ENCODE assay signal across 12 cellular contexts in genomic region chr14:95211721-95212504, GRCh38. TPM values are rescaled to one million over a fixed set of nuclear protein-coding genes. Genes with fewer than 3 reads are reported as not detected.
A peak's percentile ranks its signal among the peaks of the same experiment; 100 is the strongest.
DNase-seq lines count a peak whose midpoint lies in the region; ATAC-seq, FAIRE-seq and TF ChIP-seq lines count a peak whose summit lies in the region.
"Had no signal": no experiment of that assay in that cellular context is flagged by ENCODE, and none has a peak within 500 bp of the region (broad histone marks: within the 10 kb centered on the region; RNA-seq: fewer than 3 reads in every experiment).

No MANE protein-coding gene starts in this region.

- ATAC-seq in GM19467 (IDR thresholded peaks at IDR 0.05; ENCODE audit: unreplicated experiment) (peak; percentile 57), HG03108 (IDR thresholded peaks at IDR 0.05; ENCODE audit: unreplicated experiment) (peak; percentile 41), GM21367 (IDR thresholded peaks at IDR 0.05; ENCODE audit: unreplicated experiment) (no peak)

- H3K27ac Mint-ChIP-seq in activated naive CD4-positive, alpha-beta T cell treated with anti-CD3 and anti-CD28 coated beads, Interleukin-2, amount 10 ng/mL, durations not matched to agents 7 days and 5 days: no peak overlapping the region
- H3K27ac Mint-ChIP-seq: activated naive CD8-positive, alpha-beta T cell; mesothelial cell of epicardium had no signal

- no peaks in the 10 kb centered on the region for H3K4me1 Mint-ChIP-seq in activated naive CD4-positive, alpha-beta T cell treated with anti-CD3 and anti-CD28 coated beads, Interleukin-2, amount 10 ng/mL, durations not matched to agents 7 days and 5 days

- no peak overlapping the region for H3K4me3 Mint-ChIP-seq in activated naive CD4-positive, alpha-beta T cell treated with anti-CD3 and anti-CD28 coated beads, Interleukin-2, amount 10 ng/mL, durations not matched to agents 7 days and 5 days
- H3K4me3 Mint-ChIP-seq: activated naive CD8-positive, alpha-beta T cell; mesothelial cell of epicardium had no signal

- DNase-seq in GM12891 (ENCODE audit: insufficient read length, low spot score) (no peak), H54 (ENCODE audit: insufficient read length, low spot score) (no peak), mucosa of gallbladder (ENCODE audit: low spot score) (no peak)
- DNase-seq in activated naive CD4-positive, alpha-beta T cell treated with anti-CD3 and anti-CD28 coated beads, Interleukin-2, amount 10 ng/mL, durations not matched to agents 7 days and 5 days: no peak
- DNase-seq: HCEC 1CT, SJCRH30 had no signal

- H3K36me3 Mint-ChIP-seq in activated naive CD4-positive, alpha-beta T cell treated with anti-CD3 and anti-CD28 coated beads, Interleukin-2, amount 10 ng/mL, durations not matched to agents 7 days and 5 days: no peaks in the 10 kb centered on the region
- H3K36me3 Mint-ChIP-seq: activated naive CD8-positive, alpha-beta T cell had no signal

- H3K9me3 Mint-ChIP-seq in activated naive CD4-positive, alpha-beta T cell treated with anti-CD3 and anti-CD28 coated beads, Interleukin-2, amount 10 ng/mL, durations not matched to agents 7 days and 5 days: no peaks in the 10 kb centered on the region
- H3K9me3 Mint-ChIP-seq: mesothelial cell of epicardium had no signal

- CTCF ChIA-PET in activated naive CD4-positive, alpha-beta T cell treated with anti-CD3 and anti-CD28 coated beads, Interleukin-2, amount 10 ng/mL, durations not matched to agents 7 days and 5 days (lab: Charles Lee): no interaction called here

- TF ChIP-seq POLR2A in GM12891 (IDR thresholded peaks at IDR 0.05; ENCODE audit: low read depth, low read length) (no peak), H54 (IDR thresholded peaks at IDR 0.05; ENCODE audit: low read depth, low read length) (no peak)

- FAIRE-seq in GM12891 (lab: Jason Lieb, UNC) (peak; percentile 76), islet of Langerhans (lab: Jason Lieb, UNC) (peak; percentile 93), H54 (lab: Jason Lieb, UNC) (no peak)

- no peaks in the 10 kb centered on the region for H3K27me3 Mint-ChIP-seq in activated naive CD4-positive, alpha-beta T cell treated with anti-CD3 and anti-CD28 coated beads, Interleukin-2, amount 10 ng/mL, durations not matched to agents 7 days and 5 days
- H3K27me3 Mint-ChIP-seq: activated naive CD8-positive, alpha-beta T cell had no signal

TF ChIP-seq in GM12891, 5 proteins besides CTCF, POLR2A, EP300 and RAD21:
- TF ChIP-seq SPI1 (IDR thresholded peaks at IDR 0.05; ENCODE audit: low read depth, low read length) (peak; percentile 68), PAX5 (IDR thresholded peaks at IDR 0.05; ENCODE audit: insufficient read depth, low read length, severe bottlenecking) (no peak)

RNA-seq across cellular contexts. Expression of gene DICER1, which starts 54.6 kb away (rescaled TPM):
- polyA plus RNA-seq in GM12891 (2012; ENCODE audit: low read depth, missing spikeins): 16.7 TPM
- 49.3 TPM for total RNA-seq in mucosa of gallbladder
